ENCODE assay signal across 15 cellular contexts in genomic region chr17:45042346-45043120, GRCh38. TPM values are rescaled to one million over a fixed set of nuclear protein-coding genes. Genes with fewer than 3 reads are reported as not detected.
DNase-seq lines count a peak whose midpoint lies in the region; ATAC-seq and TF ChIP-seq lines count a peak whose summit lies in the region.
"Had no signal": no experiment of that assay in that cellular context is flagged by ENCODE, and none has a peak within 500 bp of the region (broad histone marks: within the 10 kb centered on the region; RNA-seq: fewer than 3 reads in every experiment).

No MANE protein-coding gene starts in this region.

- H3K27me3 ChIP-seq in right atrium auricular region (no peaks in the 10 kb centered on the region), heart right ventricle (no peaks in the 10 kb centered on the region), vagina (no peaks in the 10 kb centered on the region), psoas muscle (ENCODE audit: insufficient read depth in 3 of 3, low read length in 2 of 3) (no peaks in the 10 kb centered on the region)
- H3K27me3 ChIP-seq: body of pancreas, ovary, upper lobe of left lung had no signal

- no peaks in the 10 kb centered on the region for H3K36me3 ChIP-seq in right atrium auricular region
- H3K36me3 ChIP-seq in heart right ventricle, result peaks cover 0 to 3% (median 0%) of the 10 kb centered on the region in 9 donors
- H3K36me3 ChIP-seq in vagina, result no peaks in the 10 kb centered on the region
- no peaks in the 10 kb centered on the region for H3K36me3 ChIP-seq in psoas muscle (ENCODE audit: insufficient read depth in 1 of 2, low read depth in 1 of 2)
- H3K36me3 ChIP-seq: ovary had no signal

- DNase-seq in right atrium auricular region (ENCODE audit: low spot score) (no peak), heart right ventricle (no peak), RWPE1 (ENCODE audit: low spot score) (no peak), glutamatergic neuron (no peak), vagina (ENCODE audit: extremely low spot score in 2 of 2) (no peak), T-helper 9 cell (no peak), psoas muscle (no peak)
- no peak for DNase-seq in activated CD4-positive, alpha-beta memory T cell treated with anti-CD3 and anti-CD28 coated beads, Interleukin-2, amount 10 ng/mL, durations not matched to agents 7 days and 5 days
- DNase-seq: effector CD4-positive, alpha-beta T cell; NCI-H446 treated with DMSO at 0.1 percent for 48 hours; ovary; SW 1271 had no signal

- TF ChIP-seq POLR2A in vagina (IDR thresholded peaks at IDR 0.05), result no peak

- peaks cover 2% of the 10 kb centered on the region for H3K9me3 Mint-ChIP-seq in glutamatergic neuron (ENCODE audit: unreplicated experiment)
- H3K9me3 Mint-ChIP-seq in activated CD4-positive, alpha-beta memory T cell treated with anti-CD3 and anti-CD28 coated beads, Interleukin-2, amount 10 ng/mL, durations not matched to agents 7 days and 5 days, result no peaks in the 10 kb centered on the region
- H3K9me3 Mint-ChIP-seq: activated T-helper 17 cell treated with anti-CD3 and anti-CD28 coated beads, Interleukin-2, amount 50 U/mL, for 72 hours had no signal

- no peak for TF ChIP-seq CTCF in right atrium auricular region (IDR thresholded peaks at IDR 0.05)
- TF ChIP-seq CTCF in heart right ventricle (IDR thresholded peaks at IDR 0.05), result no peak
- TF ChIP-seq CTCF in RWPE1 (conservative IDR thresholded peaks at IDR 0.05; ENCODE audit: low read depth), result no peak
- TF ChIP-seq CTCF in glutamatergic neuron (IDR thresholded peaks at IDR 0.05; ENCODE audit: partially characterized antibody, unreplicated experiment), result no peak
- TF ChIP-seq CTCF in vagina (IDR thresholded peaks at IDR 0.05), result no peak
- TF ChIP-seq CTCF in psoas muscle (IDR thresholded peaks at IDR 0.05), result no peak

- H3K9me3 ChIP-seq in right atrium auricular region (no peaks in the 10 kb centered on the region), heart right ventricle (no peaks in the 10 kb centered on the region), vagina (no peaks in the 10 kb centered on the region), psoas muscle (no peaks in the 10 kb centered on the region)
- H3K9me3 ChIP-seq: body of pancreas, ovary, upper lobe of left lung had no signal

- POLR2A ChIA-PET in RWPE1 (lab: Yijun Ruan, JAX; ENCODE audit: low non-redundant PET), result interaction anchor here (0.6 kb wide), 1 partner anchor 15 kb away, joined by 3 read pairs; no protein-coding TSS in a partner anchor
- POLR2A ChIA-PET in activated CD4-positive, alpha-beta memory T cell treated with anti-CD3 and anti-CD28 coated beads, Interleukin-2, amount 10 ng/mL, durations not matched to agents 7 days and 5 days (lab: Charles Lee), result no interaction called here

- ATAC-seq in heart right ventricle (no peak), psoas muscle (no peak)
- ATAC-seq: body of pancreas had no signal

- H3K4me1 ChIP-seq in right atrium auricular region (peaks cover 0 to 44% of the 10 kb centered on the region in 2 donors), heart right ventricle (peaks cover 12 to 64% (median 45%) of the 10 kb centered on the region in 9 donors), vagina (peaks cover 73% of the 10 kb centered on the region), psoas muscle (peaks cover 43% of the 10 kb centered on the region)

- H3K4me3 Mint-ChIP-seq in glutamatergic neuron (ENCODE audit: unreplicated experiment), result no peak overlapping the region
- no peak overlapping the region for H3K4me3 Mint-ChIP-seq in activated CD4-positive, alpha-beta memory T cell treated with anti-CD3 and anti-CD28 coated beads, Interleukin-2, amount 10 ng/mL, durations not matched to agents 7 days and 5 days
- H3K4me3 Mint-ChIP-seq: activated T-helper 17 cell treated with anti-CD3 and anti-CD28 coated beads, Interleukin-2, amount 50 U/mL, for 72 hours had no signal

- intact Hi-C loops in heart right ventricle (cut with DNase I), result no loop called here
- intact Hi-C loops in vagina (cut with DNase I), result no loop called here
- intact Hi-C loops in psoas muscle (cut with DNase I), result loop anchor here in 1 of 2 donors (10.0 kb wide), 1 partner anchor 162 kb away; no protein-coding TSS in a partner anchor

- peak overlapping the region; percentile 34 for H3K27ac Mint-ChIP-seq in glutamatergic neuron (ENCODE audit: unreplicated experiment)
- H3K27ac Mint-ChIP-seq in activated CD4-positive, alpha-beta memory T cell treated with anti-CD3 and anti-CD28 coated beads, Interleukin-2, amount 10 ng/mL, durations not matched to agents 7 days and 5 days, result no peak overlapping the region
- H3K27ac Mint-ChIP-seq: activated T-helper 17 cell treated with anti-CD3 and anti-CD28 coated beads, Interleukin-2, amount 50 U/mL, for 72 hours had no signal

- H3K27ac ChIP-seq in right atrium auricular region, result peak overlapping the region; percentile 21 to 46
- H3K27ac ChIP-seq in heart right ventricle, result peak overlapping the region in 5 of 10 donors; percentile 6 to 51 (median 48)
- H3K27ac ChIP-seq in RWPE1, result peak overlapping the region; percentile 99
- peak overlapping the region; percentile 4 for H3K27ac ChIP-seq in vagina
- H3K27ac ChIP-seq in psoas muscle, result no peak overlapping the region
- H3K27ac ChIP-seq: body of pancreas, ovary, upper lobe of left lung had no signal

- H3K4me3 ChIP-seq in right atrium auricular region, result no peak overlapping the region
- no peak overlapping the region for H3K4me3 ChIP-seq in heart right ventricle
- no peak overlapping the region for H3K4me3 ChIP-seq in vagina
- no peak overlapping the region for H3K4me3 ChIP-seq in psoas muscle
- H3K4me3 ChIP-seq: body of pancreas, ovary, upper lobe of left lung had no signal

- 81 to 84% methylated on average over 11 of the region's 11 CpGs for WGBS in heart right ventricle, 2 donors
- 80 to 85% (median 81%) methylated on average over 11 of the region's 11 CpGs for WGBS in psoas muscle, 3 donors

- H3K36me3 Mint-ChIP-seq in glutamatergic neuron (ENCODE audit: unreplicated experiment), result no peaks in the 10 kb centered on the region
- H3K36me3 Mint-ChIP-seq in activated CD4-positive, alpha-beta memory T cell treated with anti-CD3 and anti-CD28 coated beads, Interleukin-2, amount 10 ng/mL, durations not matched to agents 7 days and 5 days (ENCODE audit: low read depth), result peaks cover 9% of the 10 kb centered on the region

- CTCF ChIA-PET in RWPE1 (lab: Yijun Ruan, JAX), result interaction anchor here (1.0 to 1.1 kb wide), 2 partner anchors 24 to 57 kb away, joined by 3 to 5 read pairs; no protein-coding TSS in a partner anchor
- CTCF ChIA-PET in activated CD4-positive, alpha-beta memory T cell treated with anti-CD3 and anti-CD28 coated beads, Interleukin-2, amount 10 ng/mL, durations not matched to agents 7 days and 5 days (lab: Charles Lee), result interaction anchor here (1.3 to 1.4 kb wide), 2 partner anchors 21 to 93 kb away, joined by 3 to 5 read pairs; partner anchors contain the start of gene ACBD4

- peaks cover 3% of the 10 kb centered on the region for H3K4me1 Mint-ChIP-seq in glutamatergic neuron (ENCODE audit: low read depth, unreplicated experiment)
- H3K4me1 Mint-ChIP-seq in activated CD4-positive, alpha-beta memory T cell treated with anti-CD3 and anti-CD28 coated beads, Interleukin-2, amount 10 ng/mL, durations not matched to agents 7 days and 5 days, result peaks cover 17% of the 10 kb centered on the region

- H3K27me3 Mint-ChIP-seq in glutamatergic neuron (ENCODE audit: unreplicated experiment), result no peaks in the 10 kb centered on the region
- no peaks in the 10 kb centered on the region for H3K27me3 Mint-ChIP-seq in activated CD4-positive, alpha-beta memory T cell treated with anti-CD3 and anti-CD28 coated beads, Interleukin-2, amount 10 ng/mL, durations not matched to agents 7 days and 5 days
- H3K27me3 Mint-ChIP-seq: activated T-helper 17 cell treated with anti-CD3 and anti-CD28 coated beads, Interleukin-2, amount 50 U/mL, for 72 hours had no signal

RNA-seq across cellular contexts. Expression of gene DCAKD, which starts 8.9 kb away (rescaled TPM):
- total RNA-seq in right atrium auricular region, result 10 to 100 TPM; 37.3 to 46.1 TPM
- 10 to 100 TPM; 28.1 to 46.2 (median 32.7) TPM for total RNA-seq in heart right ventricle
- polyA plus RNA-seq in heart right ventricle, result 10 to 100 TPM; 21.1 to 22.9 TPM
- total RNA-seq in glutamatergic neuron (ENCODE audit: unreplicated experiment), result 39.9 TPM
- total RNA-seq in vagina, result 54.5 TPM
- 10 to 100 TPM in 3 of 4 donors, 1 to 10 TPM in 1; 6.9 to 13.5 (median 11.0) TPM for total RNA-seq in psoas muscle
- 10 to 100 TPM in 1 of 3 donors, 1 to 10 TPM in 2; 6.4 to 14.2 (median 8.4) TPM for polyA plus RNA-seq in psoas muscle
- total RNA-seq in activated CD4-positive, alpha-beta memory T cell treated with anti-CD3 and anti-CD28 coated beads, Interleukin-2, amount 10 ng/mL, durations not matched to agents 7 days and 5 days, result 10 to 100 TPM; 25.9 to 26.2 TPM

RNA-seq across cellular contexts. Expression of gene NMT1, which starts 18.6 kb away (rescaled TPM):
- total RNA-seq in right atrium auricular region (10 to 100 TPM; 44.6 to 52.7 TPM), heart right ventricle (100 to 1,000 TPM in 1 of 10 donors, 10 to 100 TPM in 9; 60.6 to 110 (median 74.4) TPM), glutamatergic neuron (ENCODE audit: unreplicated experiment) (96.5 TPM), vagina (49.4 TPM), psoas muscle (100 to 1,000 TPM in 2 of 4 donors, 10 to 100 TPM in 2; 73.3 to 164 (median 93.1) TPM)
- polyA plus RNA-seq in heart right ventricle (10 to 100 TPM; 40.9 to 68.5 TPM), psoas muscle (10 to 100 TPM; 58.0 to 79.7 (median 68.3) TPM)
- 100 to 1,000 TPM; 114 TPM for total RNA-seq in activated CD4-positive, alpha-beta memory T cell treated with anti-CD3 and anti-CD28 coated beads, Interleukin-2, amount 10 ng/mL, durations not matched to agents 7 days and 5 days
